In genomic region chr5:159987031-159987674, GRCh38 we compare ENCODE assay signal across 8 cellular contexts. TPM values are rescaled to one million over a fixed set of nuclear protein-coding genes. Genes with fewer than 3 reads are reported as not detected.
DNase-seq lines count a peak whose midpoint lies in the region; ATAC-seq, FAIRE-seq and TF ChIP-seq lines count a peak whose summit lies in the region.

No MANE protein-coding gene starts in this region.

- no peak for TF ChIP-seq EP300 in HepG2 (IDR thresholded peaks at IDR 0.05; ENCODE audit: low read depth in 2 of 2, low read length in 2 of 2)
- no peak for TF ChIP-seq EP300 in HepG2 (CRISPR knock-in tag; IDR thresholded peaks at IDR 0.05; ENCODE audit: borderline replicate concordance)

- no peaks in the 10 kb centered on the region for H3K36me3 Mint-ChIP-seq in activated CD4-positive, alpha-beta T cell treated with anti-CD3 and anti-CD28 coated beads, Interleukin-2, amount 10 ng/mL, durations not matched to agents 24 days and 14 days (ENCODE audit: low read depth)

- no peak for FAIRE-seq in HepG2 (lab: Jason Lieb, UNC)

- peak; percentile 95 for ATAC-seq in GM19043 (IDR thresholded peaks at IDR 0.05; ENCODE audit: low read depth, unreplicated experiment)
- ATAC-seq in HG03354 (IDR thresholded peaks at IDR 0.05; ENCODE audit: poor library complexity, severe bottlenecking, unreplicated experiment) = peak; percentile 88
- ATAC-seq in HepG2 = peak; percentile 99

- H3K27ac ChIP-seq in HepG2 (ENCODE audit: extremely low read length, insufficient read depth, low read length) = no peak overlapping the region

- H3K27me3 ChIP-seq in HepG2 (ENCODE audit: control insufficient read depth in 1 of 2, insufficient read depth in 2 of 2, low read length in 2 of 2) = peaks cover 0 to 48% of the 10 kb centered on the region in 2 experiments; a peak in 4 of 5 replicates

- peak; percentile 83 for TF ChIP-seq RAD21 in HepG2 (CRISPR knock-in tag; IDR thresholded peaks at IDR 0.05)

- no peak for DNase-seq in AG09319 (ENCODE audit: extremely low read depth, low read depth)
- DNase-seq in NCI-H510A (lab: John Stamatoyannopoulos, UW) = peak; percentile 45
- peak; percentile 91 for DNase-seq in activated CD4-positive, alpha-beta T cell treated with anti-CD3 and anti-CD28 coated beads, Interleukin-2, amount 10 ng/mL, durations not matched to agents 24 days and 14 days
- peak; percentile 47 for DNase-seq in dedifferentiated amniotic fluid mesenchymal stem cell (ENCODE audit: extremely low spot score)
- peak; percentile 34 for DNase-seq in HepG2 (ENCODE audit: low spot score)
- peak; percentile 61 to 68 for DNase-seq in stimulated activated CD4-positive, alpha-beta T cell treated with anti-CD3 and anti-CD28 coated beads, Interleukin-2, amount 100 ng/mL, for 48 hours

- H3K4me1 Mint-ChIP-seq in activated CD4-positive, alpha-beta T cell treated with anti-CD3 and anti-CD28 coated beads, Interleukin-2, amount 10 ng/mL, durations not matched to agents 24 days and 14 days = no peaks in the 10 kb centered on the region

- no peaks in the 10 kb centered on the region for H3K9me3 Mint-ChIP-seq in activated CD4-positive, alpha-beta T cell treated with anti-CD3 and anti-CD28 coated beads, Interleukin-2, amount 10 ng/mL, durations not matched to agents 24 days and 14 days

- no peak overlapping the region for H2AFZ ChIP-seq in HepG2 (ENCODE audit: low read length)

- in situ Hi-C loops in HepG2 (cut with HindIII; ENCODE audit: extremely low pct_ligation_motif_present, low pct_unique_long_range_greater_than_20kb) = loop anchor here (5.0 kb wide), 1 partner anchor 540 kb away; no protein-coding TSS in a partner anchor

- H3K36me3 ChIP-seq in HepG2 (replicated peaks in 1 of 2; ENCODE audit: control insufficient read depth in 1 of 2, insufficient read depth in 2 of 2, low read length in 2 of 2) = no peaks in the 10 kb centered on the region

- TF ChIP-seq POLR2A in HepG2 (IDR thresholded peaks at IDR 0.05; ENCODE audit: insufficient read depth in 1 of 2, low read depth in 2 of 2, low read length in 2 of 2) = no peak

- peak overlapping the region; percentile 63 for H3K4me3 Mint-ChIP-seq in activated CD4-positive, alpha-beta T cell treated with anti-CD3 and anti-CD28 coated beads, Interleukin-2, amount 10 ng/mL, durations not matched to agents 24 days and 14 days

- H3K9ac ChIP-seq in HepG2 (ENCODE audit: insufficient read depth, low read depth, low read length) = peak overlapping the region; percentile 33; the same call in 1 of the 2 replicates

- TF ChIP-seq CTCF in AG09319 (IDR thresholded peaks at IDR 0.05; ENCODE audit: low read depth, low read length) = peak; percentile 81
- TF ChIP-seq CTCF in HepG2 (CRISPR knock-in tag; IDR thresholded peaks at IDR 0.05) = peak; percentile 96

- POLR2A ChIA-PET in HepG2 (lab: Yijun Ruan, JAX) = interaction anchor here (0.7 kb wide), 1 partner anchor 22 kb away, joined by 3 read pairs; the partner anchor contains the start of gene TTC1

- peaks cover 61% of the 10 kb centered on the region for H3K27me3 Mint-ChIP-seq in activated CD4-positive, alpha-beta T cell treated with anti-CD3 and anti-CD28 coated beads, Interleukin-2, amount 10 ng/mL, durations not matched to agents 24 days and 14 days

- no peaks in the 10 kb centered on the region for H4K20me1 ChIP-seq in HepG2 (ENCODE audit: insufficient read depth, low read length)

- peak overlapping the region; percentile 85 for H3K4me2 ChIP-seq in HepG2 (ENCODE audit: low read depth, low read length)

- H3K4me1 ChIP-seq in HepG2 (ENCODE audit: insufficient read depth, low read length) = no peaks in the 10 kb centered on the region

- no peaks in the 10 kb centered on the region for H3K9me3 ChIP-seq in HepG2 (ENCODE audit: low read length)

- 2% methylated on average over 10 of the region's 50 CpGs for WGBS in HepG2 (ENCODE audit: low lambda C conversion rate)

- CTCF ChIA-PET in HepG2 (lab: Yijun Ruan, JAX; ENCODE audit: low intra/inter-chr PET ratio, low total read pairs) = interaction anchor here (1.6 to 2.0 kb wide), 2 partner anchors 471 to 543 kb away, joined by 7 to 15 read pairs; no protein-coding TSS in a partner anchor

- no peaks in the 10 kb centered on the region for H3K79me2 ChIP-seq in HepG2 (ENCODE audit: insufficient read depth, low read length)

- BruUV-seq in HepG2 (replicated peaks; lab: Mats Ljungman, UMichigan) = no TSS peak

- H3K27ac Mint-ChIP-seq in activated CD4-positive, alpha-beta T cell treated with anti-CD3 and anti-CD28 coated beads, Interleukin-2, amount 10 ng/mL, durations not matched to agents 24 days and 14 days = no peak overlapping the region

- H3K4me3 ChIP-seq in HepG2 (replicated peaks in 1 of 3; ENCODE audit: insufficient read depth in 1 of 3, low read depth in 2 of 3, low read length in 3 of 3) = peak overlapping the region; percentile 45 to 69 (median 56); a peak in 5 of 6 replicates

- intact Hi-C loops in activated CD4-positive, alpha-beta T cell treated with anti-CD3 and anti-CD28 coated beads, Interleukin-2, amount 10 ng/mL, durations not matched to agents 24 days and 14 days (cut with micrococcal nuclease) = loop anchor here (1.0 to 5.0 kb wide), 5 partner anchors 472 to 830 kb away; partner anchors contain the start of gene IL12B
- intact Hi-C loops in HepG2 (cut with micrococcal nuclease; ENCODE audit: unreplicated experiment) = loop anchor here (1.0 to 5.0 kb wide), 3 partner anchors 471 to 830 kb away; no protein-coding TSS in a partner anchor

TF ChIP-seq in HepG2, 621 proteins besides CTCF, POLR2A, EP300 and RAD21 (continues in another document):
- TF ChIP-seq ZNF281 (CRISPR knock-in tag; IDR thresholded peaks at IDR 0.05; ENCODE audit: borderline replicate concordance) (0 out of 2 replicates have a peak, but pooled peaks have one; percentile 19), HNF4A (CRISPR knock-in tag; IDR thresholded peaks at IDR 0.05) (no peak), ZNF546 (CRISPR knock-in tag; conservative IDR thresholded peaks at IDR 0.05) (0 out of 2 replicates have a peak, but pooled peaks have one; percentile 38), TBP (CRISPR knock-in tag; IDR thresholded peaks at IDR 0.05) (no peak), RFX5 (IDR thresholded peaks at IDR 0.05; ENCODE audit: low read depth, low read length) (no peak), TSC22D2 (CRISPR knock-in tag; IDR thresholded peaks at IDR 0.05; ENCODE audit: borderline replicate concordance) (no peak), ZNF20 (CRISPR knock-in tag; IDR thresholded peaks at IDR 0.05) (no peak), KLF16 (CRISPR knock-in tag; IDR thresholded peaks at IDR 0.05) (0 out of 4 replicates have a peak, but pooled peaks of 1 of the 2 experiments have one; percentile 23), KAT2B (IDR thresholded peaks at IDR 0.05; ENCODE audit: borderline replicate concordance, low read depth, low read length) (no peak), NPAS2 (CRISPR knock-in tag; IDR thresholded peaks at IDR 0.05; ENCODE audit: borderline replicate concordance) (no peak), NRL (CRISPR knock-in tag; IDR thresholded peaks at IDR 0.05; ENCODE audit: borderline replicate concordance) (no peak), NCOA5 (CRISPR knock-in tag; IDR thresholded peaks at IDR 0.05) (no peak), U2AF1 (optimal IDR thresholded peaks at IDR 0.05; ENCODE audit: low read depth, low read length) (no peak)

RNA-seq across cellular contexts. Expression of gene TTC1, which starts 21.8 kb away (rescaled TPM):
- 64.8 and 68.0 TPM in 2 replicates for total RNA-seq in activated CD4-positive, alpha-beta T cell treated with anti-CD3 and anti-CD28 coated beads, Interleukin-2, amount 10 ng/mL, durations not matched to agents 24 days and 14 days
- total RNA-seq in HepG2 (2016; rRNA removed; fragmentation: Illumina TruSeq; extraction: Trizol) = 72.1 and 104 TPM in 2 replicates
- 19.3 and 21.9 TPM in 2 replicates for total RNA-seq in HepG2 (2016; cell fraction: cytosol; rRNA removed; fragmentation: Illumina TruSeq; extraction: Trizol; ENCODE audit: low read depth)
- 69.2 and 107 TPM in 2 replicates for total RNA-seq in HepG2 (2016; cell fraction: insoluble cytoplasmic fraction; rRNA removed; fragmentation: Illumina TruSeq; extraction: Trizol)
- 24.6 and 25.7 TPM in 2 replicates for total RNA-seq in HepG2 (2016; cell fraction: membrane; rRNA removed; fragmentation: Illumina TruSeq; extraction: Trizol)
- total RNA-seq in HepG2 (2016; cell fraction: nucleus; rRNA removed; fragmentation: Illumina TruSeq; extraction: Trizol) = 28.3 and 31.8 TPM in 2 replicates
- polyA plus RNA-seq in HepG2 (2011; rRNA removed) = 15.2 and 16.1 TPM in 2 replicates
- 10.5 and 13.3 TPM in 2 replicates for polyA plus RNA-seq in HepG2 (2011; cell fraction: cytosol; rRNA removed)
- polyA plus RNA-seq in HepG2 (2011; cell fraction: nucleus; rRNA removed) = 6.2 and 8.3 TPM in 2 replicates
- 23.2 and 26.0 TPM in 2 replicates for polyA plus RNA-seq in HepG2 (2012)
- 10.3 TPM in 2 replicates for polyA plus RNA-seq in HepG2 (2016; cell fraction: cytosol; fragmentation: Illumina TruSeq; extraction: Trizol; ENCODE audit: low read depth)
- 106 and 107 TPM in 2 replicates for polyA plus RNA-seq in HepG2 (2016; cell fraction: insoluble cytoplasmic fraction; fragmentation: Illumina TruSeq; extraction: Trizol; ENCODE audit: low read depth)
- polyA plus RNA-seq in HepG2 (2016; cell fraction: membrane; fragmentation: Illumina TruSeq; extraction: Trizol; ENCODE audit: low read depth) = 15.9 and 17.3 TPM in 2 replicates
- 37.7 and 41.1 TPM in 2 replicates for polyA plus RNA-seq in HepG2 (2016; cell fraction: nucleus; fragmentation: Illumina TruSeq; extraction: Trizol; ENCODE audit: insufficient read depth, low read depth)
- 16.7 and 45.6 TPM in 2 replicates for polyA minus RNA-seq in HepG2 (2011; rRNA and poly(A)+ RNA removed; ENCODE audit: low replicate concordance)
- 8.1 and 9.6 TPM in 2 replicates for polyA minus RNA-seq in HepG2 (2011; cell fraction: cytosol; rRNA and poly(A)+ RNA removed)
- 15.7 and 18.4 TPM in 2 replicates for polyA minus RNA-seq in HepG2 (2011; cell fraction: nucleus; rRNA and poly(A)+ RNA removed)
